Comparison of ENCODE assay signal across 8 cellular contexts in the genomic region with DNA sequence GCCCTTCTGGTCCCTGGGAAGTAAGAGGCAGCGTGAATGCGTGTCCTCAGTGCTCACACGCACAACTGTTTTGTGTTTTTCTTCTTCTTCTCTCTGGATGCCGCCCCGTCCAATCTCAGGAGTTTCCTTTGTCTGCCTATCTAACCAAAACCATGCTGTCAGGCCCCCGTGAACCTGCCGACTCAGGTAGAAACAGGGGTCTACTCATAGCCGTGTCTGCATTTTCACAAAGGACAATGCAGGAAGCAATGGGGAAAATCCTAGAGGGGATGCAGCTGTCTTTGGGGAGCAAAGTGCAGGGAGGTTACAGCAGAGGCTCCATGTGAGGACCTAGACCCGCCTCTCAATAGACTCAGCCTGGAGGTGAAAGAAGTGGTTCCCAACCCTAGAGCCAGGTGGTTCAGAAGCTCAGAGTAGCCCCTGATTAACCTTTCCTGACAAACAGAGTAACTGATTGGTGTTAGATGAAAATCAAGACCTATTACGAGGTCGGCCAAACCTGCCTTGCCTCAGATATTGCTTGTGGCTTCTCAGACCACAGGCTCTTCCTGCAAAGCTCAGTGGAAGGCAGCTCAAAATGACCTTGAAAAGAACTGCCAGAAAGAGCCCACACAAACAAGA. TPM values are rescaled to one million over a fixed set of nuclear protein-coding genes. Genes with fewer than 3 reads are reported as not detected.
DNase-seq lines count a peak whose midpoint lies in the region; ATAC-seq and FAIRE-seq lines count a peak whose summit lies in the region.

No MANE protein-coding gene starts in this region.

- CTCF ChIA-PET in activated CD8-positive, alpha-beta T cell treated with anti-CD3 and anti-CD28 coated beads, Interleukin-2, amount 10 ng/mL, durations not matched to agents 7 days and 5 days (lab: Charles Lee), result interaction anchor here (0.6 to 4.1 kb wide), 11 partner anchors 10 to 262 kb away, joined by 3 to 26 read pairs (median 5); no protein-coding TSS in a partner anchor

- POLR2A ChIA-PET in activated CD8-positive, alpha-beta T cell treated with anti-CD3 and anti-CD28 coated beads, Interleukin-2, amount 10 ng/mL, durations not matched to agents 7 days and 5 days (lab: Charles Lee), result interaction anchor here (0.6 to 3.4 kb wide), 9 partner anchors 9 to 408 kb away, joined by 3 to 29 read pairs (median 4); a partner anchor contains a TSS

- H3K4me3 Mint-ChIP-seq in activated CD8-positive, alpha-beta T cell treated with anti-CD3 and anti-CD28 coated beads, Interleukin-2, amount 10 ng/mL, durations not matched to agents 7 days and 5 days, result peak overlapping the region; percentile 78

- peaks cover 65% of the 10 kb centered on the region for H3K36me3 Mint-ChIP-seq in activated CD8-positive, alpha-beta T cell treated with anti-CD3 and anti-CD28 coated beads, Interleukin-2, amount 10 ng/mL, durations not matched to agents 7 days and 5 days (ENCODE audit: low read depth)

- peak; percentile 37 for ATAC-seq in HG03064 (IDR thresholded peaks at IDR 0.05; ENCODE audit: low read depth, unreplicated experiment)
- peak; percentile 66 for ATAC-seq in activated CD8-positive, alpha-beta T cell treated with anti-CD3 and anti-CD28 coated beads, Interleukin-2, amount 10 ng/mL, durations not matched to agents 7 days and 5 days
- ATAC-seq in stimulated activated naive CD8-positive, alpha-beta T cell treated with anti-CD3 and anti-CD28 coated beads, Interleukin-15, Interleukin-2, amounts not matched to agents 100 U/mL and 50 U/mL, for 24 hours, result peak; percentile 41

- DNase-seq in activated CD8-positive, alpha-beta memory T cell treated with anti-CD3 and anti-CD28 coated beads for 24 hours, result peak; percentile 76
- DNase-seq in activated CD8-positive, alpha-beta memory T cell treated with anti-CD3 and anti-CD28 coated beads, Interleukin-2, amount 50 U/mL, for 4 hours, result no peak
- DNase-seq in activated CD8-positive, alpha-beta T cell treated with anti-CD3 and anti-CD28 coated beads, Interleukin-2, amount 10 ng/mL, durations not matched to agents 7 days and 5 days, result peak; percentile 59
- DNase-seq in stimulated activated naive CD8-positive, alpha-beta T cell treated with anti-CD3 and anti-CD28 coated beads, Interleukin-15, Interleukin-2, amounts not matched to agents 100 U/mL and 50 U/mL, for 24 hours, result peak; percentile 33
- no peak for DNase-seq in NCI-H446 (lab: John Stamatoyannopoulos, UW)
- no peak for DNase-seq in RCC 7860 (ENCODE audit: low spot score)
- no peak for DNase-seq in GM03348 (ENCODE audit: low spot score)

- peaks cover 66% of the 10 kb centered on the region for H3K4me1 Mint-ChIP-seq in activated CD8-positive, alpha-beta T cell treated with anti-CD3 and anti-CD28 coated beads, Interleukin-2, amount 10 ng/mL, durations not matched to agents 7 days and 5 days (ENCODE audit: low read depth)

- H3K9me3 Mint-ChIP-seq in activated CD8-positive, alpha-beta T cell treated with anti-CD3 and anti-CD28 coated beads, Interleukin-2, amount 10 ng/mL, durations not matched to agents 7 days and 5 days (ENCODE audit: insufficient read depth), result no peaks in the 10 kb centered on the region

- peak overlapping the region; percentile 96 for H3K27ac Mint-ChIP-seq in activated CD8-positive, alpha-beta T cell treated with anti-CD3 and anti-CD28 coated beads, Interleukin-2, amount 10 ng/mL, durations not matched to agents 7 days and 5 days

- FAIRE-seq in RCC 7860 (lab: Jason Lieb, UNC), result no peak

- H3K27me3 Mint-ChIP-seq in activated CD8-positive, alpha-beta T cell treated with anti-CD3 and anti-CD28 coated beads, Interleukin-2, amount 10 ng/mL, durations not matched to agents 7 days and 5 days (ENCODE audit: low read depth), result no peaks in the 10 kb centered on the region

RNA-seq across cellular contexts. Expression of a gene that starts 49.3 kb away (rescaled TPM):
- total RNA-seq in activated CD8-positive, alpha-beta T cell treated with anti-CD3 and anti-CD28 coated beads, Interleukin-2, amount 10 ng/mL, durations not matched to agents 7 days and 5 days, result 10 to 100 TPM; 47.6 to 52.2 TPM

Comparison
In these comparisons a context has a peak if more than half of its experiments do, and no peak if none do; other contexts are left out.
1. DNase-seq: peak in activated CD8-positive, alpha-beta memory T cell treated with anti-CD3 and anti-CD28 coated beads for 24 hours (single experiment), activated CD8-positive, alpha-beta T cell treated with anti-CD3 and anti-CD28 coated beads, Interleukin-2, amount 10 ng/mL, durations not matched to agents 7 days and 5 days (single experiment) and stimulated activated naive CD8-positive, alpha-beta T cell treated with anti-CD3 and anti-CD28 coated beads, Interleukin-15, Interleukin-2, amounts not matched to agents 100 U/mL and 50 U/mL, for 24 hours (single experiment); none in activated CD8-positive, alpha-beta memory T cell treated with anti-CD3 and anti-CD28 coated beads, Interleukin-2, amount 50 U/mL, for 4 hours (single experiment), NCI-H446 (0 of 2), RCC 7860 (single experiment) and GM03348 (single experiment).
2. Peak in every context shown above with its lines, with median percentiles within 50 percentile points of each other: ATAC-seq.